Comparison of ENCODE assay signal across 8 cellular contexts in the genomic region with DNA sequence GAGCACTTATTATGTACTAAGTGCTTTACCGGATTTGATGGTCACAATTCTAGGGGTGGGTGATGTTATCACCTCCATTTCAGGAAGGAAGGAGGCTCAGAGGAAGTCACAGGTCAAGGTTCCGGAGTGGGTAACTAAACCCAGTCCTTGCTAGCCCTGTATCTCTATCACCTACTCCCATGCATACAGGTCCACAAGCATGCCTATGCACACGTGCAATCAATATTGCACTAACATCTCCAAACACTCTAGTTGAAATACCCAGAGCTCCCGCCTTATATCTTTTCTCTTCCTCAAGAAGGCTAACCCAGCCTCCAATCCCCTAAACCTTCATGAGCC. TPM values are rescaled to one million over a fixed set of nuclear protein-coding genes. Genes with fewer than 3 reads are reported as not detected.
DNase-seq lines count a peak whose midpoint lies in the region; ATAC-seq and TF ChIP-seq lines count a peak whose summit lies in the region.

No MANE protein-coding gene starts in this region.

- peak; percentile 12 for ATAC-seq in GM19324 (IDR thresholded peaks at IDR 0.05; ENCODE audit: low FRiP score, unreplicated experiment)
- no peak for ATAC-seq in GM21576 (IDR thresholded peaks at IDR 0.05; ENCODE audit: unreplicated experiment)

- H3K9me3 ChIP-seq in Peyer's patch (no peaks in the 10 kb centered on the region), endodermal cell (ENCODE audit: control insufficient read depth, low read length) (no peaks in the 10 kb centered on the region), neutrophil (no peaks in the 10 kb centered on the region)

- DNase-seq in Peyer's patch (no peak), endodermal cell (no peak), NCI-H1417 (lab: John Stamatoyannopoulos, UW) (no peak), SHP77 treated with DMSO at 0.1 percent for 48 hours (lab: John Stamatoyannopoulos, UW) (no peak)
- DNase-seq in stimulated activated CD4-positive, alpha-beta T cell treated with anti-CD3 and anti-CD28 coated beads, Interleukin-12 subunit alpha, Interleukin-12 subunit beta, amount 100 ng/mL, for 4 hours: no peak

- peak overlapping the region; percentile 81 for H3K4me3 Mint-ChIP-seq in endodermal cell

- peak overlapping the region; percentile 81 to 91 (median 90) for H3K27ac ChIP-seq in Peyer's patch
- peak overlapping the region; percentile 89 for H3K27ac ChIP-seq in endodermal cell (ENCODE audit: low read depth, low read length)
- peak overlapping the region; percentile 94 for H3K27ac ChIP-seq in neutrophil

- H3K4me1 ChIP-seq in Peyer's patch (peaks cover 7 to 46% (median 13%) of the 10 kb centered on the region in 4 donors), endodermal cell (ENCODE audit: control insufficient read depth, insufficient read depth, low read length) (no peaks in the 10 kb centered on the region), neutrophil (ENCODE audit: control insufficient read depth in 1 of 2, insufficient read depth in 1 of 2, low read depth in 1 of 2, low read length in 1 of 2) (peaks cover 24 to 27% of the 10 kb centered on the region in 2 experiments)

- H3K36me3 Mint-ChIP-seq in endodermal cell (ENCODE audit: low read depth): no peaks in the 10 kb centered on the region

- H3K27me3 Mint-ChIP-seq in endodermal cell (ENCODE audit: insufficient read depth): peaks cover 24% of the 10 kb centered on the region

- no peaks in the 10 kb centered on the region for H3K9me3 Mint-ChIP-seq in endodermal cell

- TF ChIP-seq CTCF in Peyer's patch (IDR thresholded peaks at IDR 0.05) (no peak), endodermal cell (conservative IDR thresholded peaks at IDR 0.05) (no peak), neutrophil (IDR thresholded peaks at IDR 0.05) (no peak)

- TF ChIP-seq POLR2A in Peyer's patch (IDR thresholded peaks at IDR 0.05): no peak

- WGBS in endodermal cell (ENCODE audit: insufficient coverage in 1 of 2, insufficient read length in 1 of 2), 2 experiments: 84 to 86% methylated on average over 1 to 4 of the region's 4 CpGs

- H3K27me3 ChIP-seq in Peyer's patch (no peaks in the 10 kb centered on the region), endodermal cell (ENCODE audit: control insufficient read depth, insufficient read depth, low read length, poor library complexity, severe bottlenecking) (peaks cover 11% of the 10 kb centered on the region), neutrophil (peaks cover 47% of the 10 kb centered on the region)

- peaks cover 3% of the 10 kb centered on the region for H3K4me1 Mint-ChIP-seq in endodermal cell

- H3K4me3 ChIP-seq in Peyer's patch (peak overlapping the region; percentile 61 to 79 (median 67)), endodermal cell (ENCODE audit: low read length) (peak overlapping the region; percentile 81), neutrophil (ENCODE audit: low read depth in 1 of 2, low read length in 1 of 2) (peak overlapping the region; percentile 67 to 80)

- peak overlapping the region; percentile 89 for H3K9ac ChIP-seq in endodermal cell (ENCODE audit: extremely low read depth, low read length, poor library complexity, severe bottlenecking)

- H3K36me3 ChIP-seq in Peyer's patch: no peaks in the 10 kb centered on the region
- no peaks in the 10 kb centered on the region for H3K36me3 ChIP-seq in endodermal cell (ENCODE audit: control insufficient read depth, insufficient read depth, low read length)
- no peaks in the 10 kb centered on the region for H3K36me3 ChIP-seq in neutrophil

- H3K27ac Mint-ChIP-seq in endodermal cell: peak overlapping the region; percentile 97

RNA-seq across cellular contexts. Expression of a gene that starts 17.8 kb away (rescaled TPM):
- total RNA-seq in Peyer's patch: 10 to 100 TPM in 2 of 4 donors, 1 to 10 TPM in 1, under 1 TPM in 1; 0.85 to 56.1 (median 9.6) TPM
- total RNA-seq in endodermal cell: 1 to 10 TPM; 1.6 to 3.0 TPM
- 1.6 TPM for polyA plus RNA-seq in endodermal cell (2013, experiment 1 of 2)
- 1.4 TPM for polyA plus RNA-seq in endodermal cell (2013, experiment 2 of 2)

RNA-seq across cellular contexts. Expression of a gene that starts 26.3 kb away (rescaled TPM):
- 10 to 100 TPM; 39.9 to 69.3 (median 52.5) TPM for total RNA-seq in Peyer's patch
- 10 to 100 TPM; 53.5 to 63.6 TPM for total RNA-seq in endodermal cell
- 70.3 TPM for polyA plus RNA-seq in endodermal cell (2013, experiment 1 of 2)
- polyA plus RNA-seq in endodermal cell (2013, experiment 2 of 2): 66.1 TPM

RNA-seq across cellular contexts. Expression of a gene that starts 43.6 kb away (rescaled TPM):
- total RNA-seq in Peyer's patch (10 to 100 TPM in 1 of 4 donors, 1 to 10 TPM in 2, under 1 TPM in 1; 0.88 to 10.7 (median 2.5) TPM), endodermal cell (10 to 100 TPM; 13.2 to 16.0 TPM)
- 6.8 TPM for polyA plus RNA-seq in endodermal cell (2013, experiment 1 of 2)
- 6.2 TPM for polyA plus RNA-seq in endodermal cell (2013, experiment 2 of 2)

RNA-seq across cellular contexts. Expression of a gene that starts 45.1 kb away (rescaled TPM):
- total RNA-seq in Peyer's patch (10 to 100 TPM; 16.5 to 53.9 (median 36.2) TPM), endodermal cell (10 to 100 TPM; 17.9 to 26.4 TPM)
- polyA plus RNA-seq in endodermal cell (2013, experiment 1 of 2): 21.8 TPM
- polyA plus RNA-seq in endodermal cell (2013, experiment 2 of 2): 16.7 TPM

RNA-seq across cellular contexts. Expression of a gene that starts 46.8 kb away (rescaled TPM):
- total RNA-seq in Peyer's patch (10 to 100 TPM in 1 of 4 donors, 1 to 10 TPM in 2, under 1 TPM in 1; 0.53 to 42.1 (median 4.3) TPM), endodermal cell (10 to 100 TPM; 15.7 to 18.5 TPM)
- 23.8 TPM for polyA plus RNA-seq in endodermal cell (2013, experiment 1 of 2)
- polyA plus RNA-seq in endodermal cell (2013, experiment 2 of 2): 25.9 TPM
